ENCODE assay signal across 1 cellular context in genomic region chr6:139533166-139533565, GRCh38.
A peak's percentile ranks its signal among the peaks of the same experiment; 100 is the strongest.
TF ChIP-seq lines count a peak whose summit lies in the region.

No MANE protein-coding gene starts in this region.

TF ChIP-seq in HepG2, 621 proteins besides CTCF, POLR2A, EP300 and RAD21 (continued from another document):
- TF ChIP-seq ZNF275 (CRISPR knock-in tag; IDR thresholded peaks at IDR 0.05; ENCODE audit: borderline replicate concordance) (no peak), NFYB (CRISPR knock-in tag; IDR thresholded peaks at IDR 0.05) (no peak), NCOR1 (IDR thresholded peaks at IDR 0.05; ENCODE audit: borderline replicate concordance, low read length) (peak; percentile 72; the same call in 1 of the 2 replicates), HNF4A (CRISPR knock-in tag; IDR thresholded peaks at IDR 0.05) (peak; percentile 67), GATAD2A (CRISPR knock-in tag; IDR thresholded peaks at IDR 0.05) (0 out of 2 replicates have a peak, but pooled peaks have one; percentile 13), KLF15 (CRISPR knock-in tag; IDR thresholded peaks at IDR 0.05; ENCODE audit: borderline replicate concordance) (no peak)
TF ChIP-seq in HepG2: peak in this region for 4.
